1 cellular context compared by ENCODE assay signal in genomic region chr11:34653031-34653430, GRCh38.
TF ChIP-seq lines count a peak whose summit lies in the region.

No MANE protein-coding gene starts in this region.

TF ChIP-seq in HCT116, 20 proteins besides CTCF, POLR2A, EP300 and RAD21 (continued from another document):
- TF ChIP-seq MAX (IDR thresholded peaks at IDR 0.05) (no peak), CBX3 (IDR thresholded peaks at IDR 0.05; ENCODE audit: low read depth) (no peak), REST (IDR thresholded peaks at IDR 0.05; ENCODE audit: low read depth) (no peak), YY1 (IDR thresholded peaks at IDR 0.05; ENCODE audit: extremely low read depth, insufficient replicate concordance, low read depth, low read length) (no peak)
